In the genomic region with DNA sequence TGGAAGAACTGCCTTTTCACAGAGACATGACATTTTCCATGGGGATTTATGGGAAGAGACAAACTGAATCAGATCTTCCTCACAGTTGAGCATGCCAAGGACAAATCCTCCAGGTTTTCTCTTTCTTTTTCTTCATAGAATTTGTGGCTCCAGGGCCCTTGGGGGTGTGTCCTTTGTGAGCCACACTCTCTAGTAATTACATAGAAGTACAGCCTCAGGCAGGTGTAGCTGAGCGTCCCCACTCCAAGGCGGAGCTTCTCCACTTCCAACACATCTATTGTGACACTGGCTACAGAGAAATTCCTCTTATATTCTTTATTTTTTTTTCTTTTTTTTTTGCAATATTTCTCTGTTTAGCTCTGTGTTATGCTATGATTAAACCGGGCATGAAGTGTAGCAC, we compare ENCODE assay signal across 24 cellular contexts.
"Had no signal": no experiment of that assay in that cellular context is flagged by ENCODE, and none has a peak within 500 bp of the region (broad histone marks: within the 10 kb centered on the region; RNA-seq: fewer than 3 reads in every experiment).

No MANE protein-coding gene starts in this region.

- H3K4me3 ChIP-seq: breast epithelium, esophagus muscularis mucosa, heart left ventricle, pancreas, psoas muscle, sigmoid colon, thoracic aorta, uterus had no signal

- H3K4me1 ChIP-seq: breast epithelium, pancreas, uterus had no signal

- H3K9me3 ChIP-seq: breast epithelium, esophagus muscularis mucosa, pancreas, psoas muscle, sigmoid colon, thoracic aorta, uterus had no signal

- H3K27me3 ChIP-seq: breast epithelium, esophagus muscularis mucosa, foreskin keratinocyte, heart left ventricle, pancreas, sigmoid colon, uterus had no signal

- ATAC-seq: activated CD4-positive, alpha-beta T cell treated with anti-CD3 and anti-CD28 coated beads for 36 hours; activated CD8-positive, alpha-beta memory T cell treated with anti-CD3 and anti-CD28 coated beads, Interleukin-2, amount 10 ng/mL, durations not matched to agents 7 days and 5 days; activated CD8-positive, alpha-beta T cell treated with anti-CD3 and anti-CD28 coated beads, Interleukin-2, amount 10 ng/mL, durations not matched to agents 7 days and 5 days; activated naive CD4-positive, alpha-beta T cell treated with anti-CD3 and anti-CD28 coated beads, Interleukin-2, amount 50 U/mL, for 72 hours; foreskin keratinocyte; heart left ventricle; naive thymus-derived CD4-positive, alpha-beta T cell; pancreas; psoas muscle; stimulated activated effector memory CD8-positive, alpha-beta T cell treated with anti-CD3 and anti-CD28 coated beads, Interleukin-12 subunit alpha, Interleukin-12 subunit beta, amount 100 ng/mL, for 72 hours had no signal

- DNase-seq: activated CD4-positive, alpha-beta T cell treated with anti-CD3 and anti-CD28 coated beads for 36 hours; activated CD4-positive, CD25-positive, alpha-beta regulatory T cell; activated CD8-positive, alpha-beta memory T cell treated with anti-CD3 and anti-CD28 coated beads, Interleukin-2, amount 10 ng/mL, durations not matched to agents 7 days and 5 days; activated CD8-positive, alpha-beta T cell treated with anti-CD3 and anti-CD28 coated beads, Interleukin-2, amount 10 ng/mL, durations not matched to agents 7 days and 5 days; activated naive CD4-positive, alpha-beta T cell; activated T-cell treated with anti-CD3 and anti-CD28 coated beads, Interleukin-2, amount 50 U/mL, for 48 hours; central memory CD4-positive, alpha-beta T cell; foreskin keratinocyte; heart left ventricle; hypothalamus; immature natural killer cell; midbrain; naive thymus-derived CD4-positive, alpha-beta T cell; pancreas; psoas muscle; sigmoid colon; small intestine; stimulated activated CD4-positive, alpha-beta T cell treated with anti-CD3 and anti-CD28 coated beads, Interleukin-4, amount 100 ng/mL, for 24 hours; uterus had no signal

- H3K36me3 ChIP-seq: breast epithelium, esophagus muscularis mucosa, heart left ventricle, pancreas, sigmoid colon, thoracic aorta, uterus had no signal

- H3K27ac ChIP-seq: breast epithelium, esophagus muscularis mucosa, foreskin keratinocyte, heart left ventricle, pancreas, psoas muscle, sigmoid colon, thoracic aorta, uterus had no signal
